15 cellular contexts compared by ENCODE assay signal in the genomic region with DNA sequence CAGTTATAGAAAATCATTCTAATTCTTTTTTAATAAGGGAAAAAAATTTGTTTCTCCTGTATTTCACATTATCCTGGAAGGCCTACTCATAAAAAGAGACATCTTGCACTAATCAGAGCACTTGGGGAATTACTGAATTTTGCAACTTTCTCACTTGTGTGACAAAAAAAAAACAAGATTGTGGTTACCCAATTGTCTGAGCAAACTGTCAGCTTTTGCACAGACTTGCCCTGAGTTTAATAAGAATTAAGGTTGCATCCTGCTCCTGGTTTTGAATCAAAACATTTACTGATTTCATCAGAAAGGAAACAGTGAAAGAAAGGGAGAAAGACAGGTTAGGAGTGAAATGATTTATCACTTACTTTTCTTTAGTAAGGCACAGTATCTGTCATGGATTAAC. TPM values are rescaled to one million over a fixed set of nuclear protein-coding genes. Genes with fewer than 3 reads are reported as not detected.
DNase-seq lines count a peak whose midpoint lies in the region; ATAC-seq, FAIRE-seq and TF ChIP-seq lines count a peak whose summit lies in the region.
"Had no signal": no experiment of that assay in that cellular context is flagged by ENCODE, and none has a peak within 500 bp of the region (broad histone marks: within the 10 kb centered on the region; RNA-seq: fewer than 3 reads in every experiment).

No MANE protein-coding gene starts in this region.

- FAIRE-seq in astrocyte (lab: Jason Lieb, UNC), result peak; percentile 66

- no peaks in the 10 kb centered on the region for H3K36me3 Mint-ChIP-seq in astrocyte (ENCODE audit: low read depth, unreplicated experiment)
- no peaks in the 10 kb centered on the region for H3K36me3 Mint-ChIP-seq in activated CD8-positive, alpha-beta T cell treated with anti-CD3 and anti-CD28 coated beads for 36 hours (ENCODE audit: low read depth)

- no peak for DNase-seq in HCT116 (ENCODE audit: low read depth, low spot score)
- DNase-seq in astrocyte (ENCODE audit: low read depth), result peak; percentile 42
- DNase-seq in glomerular visceral epithelial cell (ENCODE audit: extremely low spot score), result peak; percentile 59
- DNase-seq in esophagus muscularis mucosa (ENCODE audit: extremely low spot score), result no peak
- no peak for DNase-seq in activated CD8-positive, alpha-beta T cell treated with anti-CD3 and anti-CD28 coated beads for 36 hours
- no peak for DNase-seq in DMS 273 treated with DMSO at 0.1 percent for 48 hours (lab: John Stamatoyannopoulos, UW)
- DNase-seq: activated T-cell treated with anti-CD3 and anti-CD28 coated beads, Interleukin-2, amount 50 U/mL, for 24 hours; amygdala; effector CD4-positive, alpha-beta T cell; mucosa of descending colon; NCI-H510A; SIG-M5 had no signal

- peak overlapping the region; percentile 92 for H3K27ac Mint-ChIP-seq in astrocyte (ENCODE audit: unreplicated experiment)
- no peak overlapping the region for H3K27ac Mint-ChIP-seq in activated CD8-positive, alpha-beta T cell treated with anti-CD3 and anti-CD28 coated beads for 36 hours
- H3K27ac Mint-ChIP-seq: activated T-cell treated with anti-CD3 and anti-CD28 coated beads, Interleukin-2, amount 50 U/mL, for 24 hours had no signal

- ATAC-seq in HCT116 (no peak), GM21576 (IDR thresholded peaks at IDR 0.05; ENCODE audit: unreplicated experiment) (no peak)
- no peak for ATAC-seq in activated CD8-positive, alpha-beta T cell treated with anti-CD3 and anti-CD28 coated beads for 36 hours
- ATAC-seq: mucosa of descending colon had no signal

- POLR2A ChIA-PET in HCT116 (lab: Charles Lee), result no interaction called here
- POLR2A ChIA-PET in activated CD8-positive, alpha-beta T cell treated with anti-CD3 and anti-CD28 coated beads for 36 hours (lab: Charles Lee), result no interaction called here

- RAD21 ChIA-PET in HCT116 (lab: Charles Lee; ENCODE audit: low non-redundant PET in 1 of 2, low total read pairs in 2 of 2, uncharacterized antibody in 2 of 2, unreplicated experiment in 2 of 2), result no interaction called here

- H3K9ac ChIP-seq in HCT116 (ENCODE audit: low read length) (no peak overlapping the region), astrocyte (ENCODE audit: low read length) (no peak overlapping the region)
- H3K9ac ChIP-seq: BLaER1 had no signal

- H3K9me3 ChIP-seq in HCT116 (ENCODE audit: control insufficient read depth in 1 of 2, insufficient read depth in 1 of 2, low read depth in 1 of 2, low read length in 2 of 2) (no peaks in the 10 kb centered on the region), astrocyte (ENCODE audit: insufficient read depth, low read depth, low read length) (no peaks in the 10 kb centered on the region), esophagus muscularis mucosa (no peaks in the 10 kb centered on the region)
- H3K9me3 ChIP-seq: BLaER1, mucosa of descending colon had no signal

- no peaks in the 10 kb centered on the region for H3K9me3 Mint-ChIP-seq in astrocyte (ENCODE audit: unreplicated experiment)
- H3K9me3 Mint-ChIP-seq in activated CD8-positive, alpha-beta T cell treated with anti-CD3 and anti-CD28 coated beads for 36 hours, result no peaks in the 10 kb centered on the region
- H3K9me3 Mint-ChIP-seq: activated T-cell treated with anti-CD3 and anti-CD28 coated beads, Interleukin-2, amount 50 U/mL, for 24 hours had no signal

- TF ChIP-seq CTCF in HCT116 (IDR thresholded peaks at IDR 0.05 in 2 of 3, conservative IDR thresholded peaks at IDR 0.05 in 1 of 3; ENCODE audit: borderline replicate concordance in 1 of 3, insufficient read depth in 1 of 3, low read depth in 2 of 3, low read length in 2 of 3), result no peak
- no peak for TF ChIP-seq CTCF in astrocyte (IDR thresholded peaks at IDR 0.05; ENCODE audit: insufficient read depth, low read depth, low read length)
- TF ChIP-seq CTCF in esophagus muscularis mucosa (IDR thresholded peaks at IDR 0.05), result no peak
- TF ChIP-seq CTCF in activated CD8-positive, alpha-beta T cell treated with anti-CD3 and anti-CD28 coated beads for 36 hours (IDR thresholded peaks at IDR 0.05), result no peak

- H3K79me2 ChIP-seq in ACC112 (ENCODE audit: control insufficient read depth, insufficient read depth, low read length, unreplicated experiment), result no peaks in the 10 kb centered on the region
- no peaks in the 10 kb centered on the region for H3K79me2 ChIP-seq in HCT116 (ENCODE audit: insufficient read depth, low read length)
- no peaks in the 10 kb centered on the region for H3K79me2 ChIP-seq in astrocyte (ENCODE audit: insufficient read depth, low read length)

- no peaks in the 10 kb centered on the region for H3K27me3 Mint-ChIP-seq in astrocyte (ENCODE audit: low read depth, unreplicated experiment)
- peaks cover 2% of the 10 kb centered on the region for H3K27me3 Mint-ChIP-seq in activated CD8-positive, alpha-beta T cell treated with anti-CD3 and anti-CD28 coated beads for 36 hours

- no TSS peak for BruUV-seq in HCT116 (replicated peaks; lab: Mats Ljungman, UMichigan)

- no peak for TF ChIP-seq RAD21 in HCT116 (IDR thresholded peaks at IDR 0.05; ENCODE audit: low read depth)

- TF ChIP-seq EP300 in esophagus muscularis mucosa (IDR thresholded peaks at IDR 0.05), result no peak

- TF ChIP-seq POLR2A in HCT116 (IDR thresholded peaks at IDR 0.05; ENCODE audit: borderline replicate concordance, extremely low read depth, insufficient read depth, insufficient read length) (no peak), esophagus muscularis mucosa (IDR thresholded peaks at IDR 0.05; ENCODE audit: low read depth) (no peak)

- H3K9me2 ChIP-seq in HCT116 (ENCODE audit: insufficient read depth), result no peaks in the 10 kb centered on the region

- H3K36me3 ChIP-seq in ACC112 (ENCODE audit: insufficient read depth, low read length) (no peaks in the 10 kb centered on the region), HCT116 (ENCODE audit: control insufficient read depth in 1 of 2, insufficient read depth in 2 of 2, low read length in 2 of 2) (no peaks in the 10 kb centered on the region), astrocyte (ENCODE audit: insufficient read depth, low read length) (no peaks in the 10 kb centered on the region), esophagus muscularis mucosa (no peaks in the 10 kb centered on the region)
- H3K36me3 ChIP-seq: BLaER1 had no signal

- H3K4me1 ChIP-seq in ACC112 (ENCODE audit: control insufficient read depth, insufficient read depth, low read length, unreplicated experiment) (peaks cover 22% of the 10 kb centered on the region), HCT116 (ENCODE audit: control insufficient read depth in 1 of 2, insufficient read depth in 2 of 2, low read length in 2 of 2) (peaks cover 12 to 26% of the 10 kb centered on the region in 2 experiments; a peak in 3 of 4 replicates), astrocyte (ENCODE audit: insufficient read depth, low read length) (peaks cover 18% of the 10 kb centered on the region), esophagus muscularis mucosa (peaks cover 0 to 18% (median 14%) of the 10 kb centered on the region in 4 donors)
- H3K4me1 ChIP-seq: BLaER1 had no signal

- H3K4me1 Mint-ChIP-seq in astrocyte (ENCODE audit: low read depth, unreplicated experiment), result peaks cover 25% of the 10 kb centered on the region
- no peaks in the 10 kb centered on the region for H3K4me1 Mint-ChIP-seq in activated CD8-positive, alpha-beta T cell treated with anti-CD3 and anti-CD28 coated beads for 36 hours (ENCODE audit: low read depth)

- no peak overlapping the region for H3K4me3 Mint-ChIP-seq in astrocyte (ENCODE audit: unreplicated experiment)
- H3K4me3 Mint-ChIP-seq in activated CD8-positive, alpha-beta T cell treated with anti-CD3 and anti-CD28 coated beads for 36 hours, result no peak overlapping the region
- H3K4me3 Mint-ChIP-seq: activated T-cell treated with anti-CD3 and anti-CD28 coated beads, Interleukin-2, amount 50 U/mL, for 24 hours had no signal

- intact Hi-C loops in HCT116 (cut with micrococcal nuclease), result no loop called here
- intact Hi-C loops in esophagus muscularis mucosa (cut with DNase I), result no loop called here
- intact Hi-C loops in activated CD8-positive, alpha-beta T cell treated with anti-CD3 and anti-CD28 coated beads for 36 hours (cut with micrococcal nuclease), result no loop called here

- no peaks in the 10 kb centered on the region for H4K20me1 ChIP-seq in HCT116 (ENCODE audit: insufficient read depth)
- no peaks in the 10 kb centered on the region for H4K20me1 ChIP-seq in astrocyte (ENCODE audit: insufficient read depth, low read length)
- H4K20me1 ChIP-seq: BLaER1 had no signal

- CTCF ChIA-PET in HCT116 (lab: Charles Lee), result interaction anchor here (1.5 kb wide), 1 partner anchor 38 kb away, joined by 3 read pairs; no protein-coding TSS in a partner anchor
- CTCF ChIA-PET in activated CD8-positive, alpha-beta T cell treated with anti-CD3 and anti-CD28 coated beads for 36 hours (lab: Charles Lee), result no interaction called here

- peak overlapping the region; percentile 84 for H3K27ac ChIP-seq in ACC112 (ENCODE audit: low read depth, low read length)
- no peak overlapping the region for H3K27ac ChIP-seq in HCT116 (ENCODE audit: low read depth, low read length)
- H3K27ac ChIP-seq in astrocyte (ENCODE audit: low read depth, low read length), result peak overlapping the region; percentile 75
- H3K27ac ChIP-seq in esophagus muscularis mucosa (replicated peaks in 1 of 4), result peak overlapping the region in 2 of 4 donors; percentile 15 to 21
- H3K27ac ChIP-seq: BLaER1 had no signal

- H3K27me3 ChIP-seq in ACC112 (ENCODE audit: insufficient read depth, low read length) (no peaks in the 10 kb centered on the region), HCT116 (ENCODE audit: insufficient read depth, low read length) (no peaks in the 10 kb centered on the region), astrocyte (ENCODE audit: insufficient read depth, low read length) (no peaks in the 10 kb centered on the region), esophagus muscularis mucosa (no peaks in the 10 kb centered on the region)
- H3K27me3 ChIP-seq: BLaER1 had no signal

- H2AFZ ChIP-seq in ACC112 (ENCODE audit: low read length, unreplicated experiment) (no peak overlapping the region), HCT116 (ENCODE audit: low read depth, low read length, poor library complexity, severe bottlenecking) (peak overlapping the region; percentile 94), astrocyte (ENCODE audit: low read depth, low read length) (no peak overlapping the region)

- H3K4me2 ChIP-seq in HCT116 (ENCODE audit: low read length) (peak overlapping the region; percentile 62), astrocyte (ENCODE audit: low read length) (peak overlapping the region; percentile 6)
- H3K4me2 ChIP-seq: BLaER1 had no signal

- H3K4me3 ChIP-seq in ACC112 (ENCODE audit: low read depth, low read length) (no peak overlapping the region), HCT116 (replicated peaks in 1 of 2; ENCODE audit: low read depth in 1 of 2, low read length in 2 of 2) (no peak overlapping the region), astrocyte (ENCODE audit: insufficient read depth, low read depth, low read length) (no peak overlapping the region), esophagus muscularis mucosa (no peak overlapping the region)
- H3K4me3 ChIP-seq: BLaER1, mucosa of descending colon had no signal

RNA-seq across cellular contexts. Expression of a gene that starts 10.6 kb away (rescaled TPM):
- total RNA-seq in HCT116 (2021; ENCODE audit: unreplicated experiment), result 14.3 TPM
- polyA plus RNA-seq in HCT116 (2012), result 4.5 and 7.1 TPM in 2 replicates
- total RNA-seq in astrocyte, result 8.6 and 12.3 TPM in 2 replicates
- total RNA-seq in esophagus muscularis mucosa, result 1 to 10 TPM in 3 of 4 donors, under 1 TPM in 1; 0.66 to 2.1 (median 1.5) TPM
- not detected for total RNA-seq in activated CD8-positive, alpha-beta T cell treated with anti-CD3 and anti-CD28 coated beads for 36 hours

RNA-seq across cellular contexts. Expression of a gene that starts 53.0 kb away (rescaled TPM):
- total RNA-seq in HCT116 (2021; ENCODE audit: unreplicated experiment) (not detected), astrocyte (not detected in 2 replicates), esophagus muscularis mucosa (not detected)
- polyA plus RNA-seq in HCT116 (2012), result not detected in 2 replicates
- total RNA-seq in activated CD8-positive, alpha-beta T cell treated with anti-CD3 and anti-CD28 coated beads for 36 hours, result not detected
- total RNA-seq: mucosa of descending colon had no signal

Comparison
In these comparisons a context has a peak if more than half of its experiments do, and no peak if none do; other contexts are left out.
1. DNase-seq: peak in astrocyte (single experiment) and glomerular visceral epithelial cell (single experiment); none in HCT116 (single experiment), esophagus muscularis mucosa (single experiment), activated CD8-positive, alpha-beta T cell treated with anti-CD3 and anti-CD28 coated beads for 36 hours (single experiment) and DMS 273 treated with DMSO at 0.1 percent for 48 hours (single experiment).